22 cellular contexts compared by ENCODE assay signal in genomic region chr16:18069683-18070082, GRCh38.
"Had no signal": no experiment of that assay in that cellular context is flagged by ENCODE, and none has a peak within 500 bp of the region (broad histone marks: within the 10 kb centered on the region; RNA-seq: fewer than 3 reads in every experiment).

No MANE protein-coding gene starts in this region.

- FAIRE-seq: colon, endothelial cell of umbilical vein, frontal cortex, islet of Langerhans, keratinocyte had no signal

- H3K4me3 ChIP-seq: coronary artery, dorsolateral prefrontal cortex, esophagus muscularis mucosa, gastroesophageal sphincter, heart right ventricle, left lung, lower lobe of right lung, mucosa of descending colon had no signal

- ATAC-seq: foreskin keratinocyte, gastroesophageal sphincter, heart right ventricle, left cardiac atrium, left lung, left ventricle myocardium superior, lower lobe of right lung, mucosa of descending colon had no signal

- DNase-seq: dermis blood vessel endothelial cell; dorsolateral prefrontal cortex; effector CD4-positive, alpha-beta T cell; effector memory CD4-positive, alpha-beta T cell; foreskin keratinocyte; heart right ventricle; hippocampal formation; left cardiac atrium; left ventricle myocardium superior; lower lobe of right lung; mesenchymal stem cell; mucosa of descending colon; naive B cell had no signal

- H3K36me3 ChIP-seq: esophagus muscularis mucosa, gastroesophageal sphincter, heart right ventricle, left lung, lower lobe of right lung had no signal

- H3K27ac ChIP-seq: coronary artery, dorsolateral prefrontal cortex, esophagus muscularis mucosa, foreskin keratinocyte, gastroesophageal sphincter, heart right ventricle, left lung, lower lobe of right lung had no signal

- H3K27me3 ChIP-seq: esophagus muscularis mucosa, foreskin keratinocyte, left lung had no signal

- H3K9me3 ChIP-seq: left lung, lower lobe of right lung, mucosa of descending colon had no signal

- H3K4me1 ChIP-seq: esophagus muscularis mucosa, foreskin keratinocyte, gastroesophageal sphincter, heart right ventricle, left lung, lower lobe of right lung had no signal
